14 cellular contexts compared by ENCODE assay signal in the genomic region with DNA sequence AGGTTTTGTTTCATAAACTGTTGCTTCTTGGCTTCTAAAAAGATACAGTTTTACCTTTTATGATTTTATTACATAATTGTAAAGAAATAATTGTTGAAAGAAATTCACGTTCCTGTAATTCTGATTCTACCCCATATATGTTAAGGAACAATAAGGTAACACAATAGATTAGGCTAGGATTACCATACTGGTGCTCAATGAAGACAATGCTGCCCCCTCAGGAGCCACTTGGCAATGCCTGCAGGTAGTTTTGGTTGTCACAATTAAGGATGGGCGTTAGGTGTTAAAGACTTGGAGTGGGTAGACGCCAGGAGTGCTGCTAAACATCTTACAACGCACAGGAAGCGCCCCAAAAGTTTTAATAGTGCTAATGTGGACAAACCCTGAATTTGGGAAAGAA.
DNase-seq lines count a peak whose midpoint lies in the region; ATAC-seq and TF ChIP-seq lines count a peak whose summit lies in the region.
"Had no signal": no experiment of that assay in that cellular context is flagged by ENCODE, and none has a peak within 500 bp of the region (broad histone marks: within the 10 kb centered on the region; RNA-seq: fewer than 3 reads in every experiment).

No MANE protein-coding gene starts in this region.

- TF ChIP-seq CTCF in fibroblast of villous mesenchyme (IDR thresholded peaks at IDR 0.05; ENCODE audit: insufficient read depth, low read depth, low read length) (peak; percentile 8), HFFc6 (IDR thresholded peaks at IDR 0.05) (no peak)

- H3K9me3 Mint-ChIP-seq in HFFc6: peaks cover 5% of the 10 kb centered on the region; the same call in 1 of the 2 replicates
- H3K9me3 Mint-ChIP-seq: activated CD4-positive, alpha-beta T cell treated with anti-CD3 and anti-CD28 coated beads, Interleukin-2, amount 10 ng/mL, durations not matched to agents 24 days and 14 days; activated T-helper 1 cell treated with anti-CD3 and anti-CD28 coated beads, Interleukin-12 subunit alpha, Interleukin-12 subunit beta, Interleukin-2, Interleukin-4 antibody, amounts not matched to agents 30 ng/mL and 10 ng/mL and 1 ng/mL, durations not matched to agents 14 hours and 24 hours and 36 hours had no signal

- H3K27me3 Mint-ChIP-seq in HFFc6 (ENCODE audit: insufficient read depth): no peaks in the 10 kb centered on the region; the same call in 1 of the 2 replicates
- H3K27me3 Mint-ChIP-seq: activated CD4-positive, alpha-beta T cell treated with anti-CD3 and anti-CD28 coated beads, Interleukin-2, amount 10 ng/mL, durations not matched to agents 24 days and 14 days had no signal

- no peaks in the 10 kb centered on the region for H3K4me1 Mint-ChIP-seq in HFFc6 (ENCODE audit: low read depth)
- H3K4me1 Mint-ChIP-seq: activated CD4-positive, alpha-beta T cell treated with anti-CD3 and anti-CD28 coated beads, Interleukin-2, amount 10 ng/mL, durations not matched to agents 24 days and 14 days had no signal

- no peaks in the 10 kb centered on the region for H3K36me3 Mint-ChIP-seq in HFFc6 (ENCODE audit: low read depth)

- H3K4me3 Mint-ChIP-seq in HFFc6: no peak overlapping the region
- H3K4me3 Mint-ChIP-seq: activated CD4-positive, alpha-beta T cell treated with anti-CD3 and anti-CD28 coated beads, Interleukin-2, amount 10 ng/mL, durations not matched to agents 24 days and 14 days; activated T-helper 1 cell treated with anti-CD3 and anti-CD28 coated beads, Interleukin-12 subunit alpha, Interleukin-12 subunit beta, Interleukin-2, Interleukin-4 antibody, amounts not matched to agents 30 ng/mL and 10 ng/mL and 1 ng/mL, durations not matched to agents 14 hours and 24 hours and 36 hours had no signal

- no peak overlapping the region for H3K4me3 ChIP-seq in fibroblast of villous mesenchyme (ENCODE audit: low read depth, low read length)

- peak; percentile 26 for DNase-seq in ELF-1 (ENCODE audit: low read depth, low spot score)
- DNase-seq in NCI-H82 (lab: John Stamatoyannopoulos, UW): peak; percentile 49
- DNase-seq in fibroblast of villous mesenchyme (ENCODE audit: low read depth): no peak
- DNase-seq in HFFc6: no peak
- DNase-seq in kidney tubule cell (ENCODE audit: low spot score): no peak
- DNase-seq in left ventricle myocardium superior: no peak
- no peak for DNase-seq in NCI-H774 (lab: John Stamatoyannopoulos, UW)
- DNase-seq: activated CD4-positive, alpha-beta T cell treated with anti-CD3 and anti-CD28 coated beads, Interleukin-2, amount 10 ng/mL, durations not matched to agents 24 days and 14 days; amniotic stem cell; cortex of kidney; NCI-H2029; T-helper 2 cell had no signal

- ATAC-seq in GM19395 (IDR thresholded peaks at IDR 0.05; ENCODE audit: unreplicated experiment) (peak; percentile 63), left ventricle myocardium superior (no peak)

- intact Hi-C loops in left ventricle myocardium superior (cut with micrococcal nuclease): no loop called here

- no peak overlapping the region for H3K27ac Mint-ChIP-seq in HFFc6
- H3K27ac Mint-ChIP-seq: activated CD4-positive, alpha-beta T cell treated with anti-CD3 and anti-CD28 coated beads, Interleukin-2, amount 10 ng/mL, durations not matched to agents 24 days and 14 days; activated T-helper 1 cell treated with anti-CD3 and anti-CD28 coated beads, Interleukin-12 subunit alpha, Interleukin-12 subunit beta, Interleukin-2, Interleukin-4 antibody, amounts not matched to agents 30 ng/mL and 10 ng/mL and 1 ng/mL, durations not matched to agents 14 hours and 24 hours and 36 hours had no signal

Comparison
In these comparisons a context has a peak if more than half of its experiments do, and no peak if none do; other contexts are left out.
1. DNase-seq: peak in ELF-1 (single experiment) and NCI-H82 (single experiment); none in fibroblast of villous mesenchyme (single experiment), HFFc6 (single experiment), kidney tubule cell (single experiment), left ventricle myocardium superior (single experiment) and NCI-H774 (single experiment).